In genomic region chr11:66691311-66691980, GRCh38 we compare ENCODE assay signal across 20 cellular contexts.
"Had no signal": no experiment of that assay in that cellular context is flagged by ENCODE, and none has a peak within 500 bp of the region (broad histone marks: within the 10 kb centered on the region; RNA-seq: fewer than 3 reads in every experiment).

No MANE protein-coding gene starts in this region.

- H3K36me3 Mint-ChIP-seq: activated CD4-positive, alpha-beta memory T cell treated with anti-CD3 and anti-CD28 coated beads for 36 hours; activated naive CD4-positive, alpha-beta T cell treated with anti-CD3 and anti-CD28 coated beads, Interleukin-2, amount 10 ng/mL, durations not matched to agents 7 days and 5 days; activated naive CD8-positive, alpha-beta T cell treated with anti-CD3 and anti-CD28 coated beads for 36 hours; T-cell had no signal

- H3K36me3 ChIP-seq: MG63 had no signal

- H3K9me3 Mint-ChIP-seq: activated CD4-positive, alpha-beta memory T cell treated with anti-CD3 and anti-CD28 coated beads for 36 hours; activated CD4-positive, alpha-beta T cell treated with anti-CD3 and anti-CD28 coated beads, Interleukin-2, amount 10 ng/mL, durations not matched to agents 7 days and 5 days; activated naive CD4-positive, alpha-beta T cell treated with anti-CD3 and anti-CD28 coated beads, Interleukin-2, amount 10 ng/mL, durations not matched to agents 7 days and 5 days; activated naive CD8-positive, alpha-beta T cell treated with anti-CD3 and anti-CD28 coated beads for 36 hours; activated T-cell treated with anti-CD3 and anti-CD28 coated beads, Interleukin-2, amount 50 U/mL, for 4 hours; T-cell had no signal

- H3K4me3 ChIP-seq: MG63, SK-N-MC had no signal

- H3K27ac Mint-ChIP-seq: activated CD4-positive, alpha-beta memory T cell treated with anti-CD3 and anti-CD28 coated beads for 36 hours; activated CD4-positive, alpha-beta T cell treated with anti-CD3 and anti-CD28 coated beads, Interleukin-2, amount 10 ng/mL, durations not matched to agents 7 days and 5 days; activated naive CD4-positive, alpha-beta T cell treated with anti-CD3 and anti-CD28 coated beads, Interleukin-2, amount 10 ng/mL, durations not matched to agents 7 days and 5 days; activated naive CD8-positive, alpha-beta T cell treated with anti-CD3 and anti-CD28 coated beads for 36 hours; T-cell had no signal

- H3K4me1 Mint-ChIP-seq: activated CD4-positive, alpha-beta T cell treated with anti-CD3 and anti-CD28 coated beads, Interleukin-2, amount 10 ng/mL, durations not matched to agents 7 days and 5 days; activated naive CD4-positive, alpha-beta T cell treated with anti-CD3 and anti-CD28 coated beads, Interleukin-2, amount 10 ng/mL, durations not matched to agents 7 days and 5 days had no signal

- H3K9me3 ChIP-seq: MG63 had no signal

- H3K27me3 Mint-ChIP-seq: activated CD4-positive, alpha-beta memory T cell treated with anti-CD3 and anti-CD28 coated beads for 36 hours; activated CD4-positive, alpha-beta T cell treated with anti-CD3 and anti-CD28 coated beads, Interleukin-2, amount 10 ng/mL, durations not matched to agents 7 days and 5 days; activated naive CD8-positive, alpha-beta T cell treated with anti-CD3 and anti-CD28 coated beads for 36 hours had no signal

- DNase-seq: activated CD4-positive, alpha-beta memory T cell treated with anti-CD3 and anti-CD28 coated beads for 36 hours; activated CD4-positive, alpha-beta T cell treated with anti-CD3 and anti-CD28 coated beads, Interleukin-2, amount 10 ng/mL, durations not matched to agents 7 days and 5 days; activated CD4-positive, CD25-positive, alpha-beta regulatory T cell; activated CD8-positive, alpha-beta memory T cell treated with anti-CD3 and anti-CD28 coated beads for 24 hours; activated gamma-delta T cell; activated naive CD4-positive, alpha-beta T cell treated with anti-CD3 and anti-CD28 coated beads, Interleukin-2, amount 10 ng/mL, durations not matched to agents 7 days and 5 days; activated naive CD8-positive, alpha-beta T cell treated with anti-CD3 and anti-CD28 coated beads for 36 hours; activated T-cell treated with anti-CD3 and anti-CD28 coated beads, Interleukin-2, amount 50 U/mL, for 4 hours; MG63; NCI-H1105; NCI-H1436; NCI-H1694 treated with DMSO at 0.1 percent for 48 hours; NCI-H2029 treated with DMSO at 0.1 percent for 48 hours; NCI-H345; NCI-H510A; NCI-H526 treated with DMSO at 0.1 percent for 48 hours; NCI-H82; T-cell had no signal

- H3K27ac ChIP-seq: SK-N-MC, VCaP had no signal

- H3K27me3 ChIP-seq: MG63 had no signal

- H3K4me3 Mint-ChIP-seq: activated CD4-positive, alpha-beta memory T cell treated with anti-CD3 and anti-CD28 coated beads for 36 hours; activated CD4-positive, alpha-beta T cell treated with anti-CD3 and anti-CD28 coated beads, Interleukin-2, amount 10 ng/mL, durations not matched to agents 7 days and 5 days; activated naive CD4-positive, alpha-beta T cell treated with anti-CD3 and anti-CD28 coated beads, Interleukin-2, amount 10 ng/mL, durations not matched to agents 7 days and 5 days; activated naive CD8-positive, alpha-beta T cell treated with anti-CD3 and anti-CD28 coated beads for 36 hours; activated T-cell treated with anti-CD3 and anti-CD28 coated beads, Interleukin-2, amount 50 U/mL, for 4 hours; T-cell had no signal

- ATAC-seq: activated T-cell treated with anti-CD3 and anti-CD28 coated beads, Interleukin-2, amount 50 U/mL, for 4 hours; T-cell had no signal
